ENCODE assay signal across 20 cellular contexts in the genomic region with DNA sequence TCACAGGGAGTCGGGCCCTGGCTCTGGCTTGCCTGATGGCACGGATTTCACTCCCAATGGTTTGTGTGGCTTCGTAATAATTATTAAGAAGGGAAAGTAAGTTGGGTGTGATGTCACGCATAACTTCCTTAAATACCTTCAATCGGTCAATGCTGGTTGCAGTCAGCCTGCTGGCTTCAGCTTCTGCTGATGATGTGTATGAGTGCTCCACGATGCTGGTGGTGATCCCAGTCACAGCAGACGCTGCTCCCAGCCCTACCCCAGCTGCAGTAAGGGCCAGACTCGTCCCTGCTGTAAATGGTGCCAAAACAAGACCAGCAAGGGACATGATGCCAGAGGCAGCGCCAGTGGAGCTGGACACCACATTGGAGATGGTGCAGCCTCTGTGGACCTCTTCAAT. TPM values are rescaled to one million over a fixed set of nuclear protein-coding genes. Genes with fewer than 3 reads are reported as not detected.
DNase-seq lines count a peak whose midpoint lies in the region; ATAC-seq and TF ChIP-seq lines count a peak whose summit lies in the region.
"Had no signal": no experiment of that assay in that cellular context is flagged by ENCODE, and none has a peak within 500 bp of the region (broad histone marks: within the 10 kb centered on the region; RNA-seq: fewer than 3 reads in every experiment).

No MANE protein-coding gene starts in this region.

- H2BK120ac ChIP-seq in trophoblast cell (ENCODE audit: insufficient read depth, low read length, poor library complexity), result no peak overlapping the region

- H4K8ac ChIP-seq in trophoblast cell (ENCODE audit: low read depth, low read length), result no peak overlapping the region

- no peak overlapping the region for H3K4ac ChIP-seq in trophoblast cell (ENCODE audit: low read depth, low read length)

- peak overlapping the region; percentile 66 to 81 for H3K27ac Mint-ChIP-seq in stimulated activated naive CD8-positive, alpha-beta T cell treated with anti-CD3 and anti-CD28 coated beads, Interleukin-15, amount 100 ng/mL, for 72 hours
- peak overlapping the region; percentile 60 to 86 for H3K27ac Mint-ChIP-seq in effector memory CD8-positive, alpha-beta T cell
- H3K27ac Mint-ChIP-seq in T-cell, result peak overlapping the region in 1 of 2 donors; percentile 36
- H3K27ac Mint-ChIP-seq: B cell, H9 had no signal

- no peak overlapping the region for H2BK5ac ChIP-seq in trophoblast cell (ENCODE audit: low read depth, low read length, poor library complexity)

- H3K79me1 ChIP-seq in trophoblast cell (ENCODE audit: low read length), result no peaks in the 10 kb centered on the region

- no peaks in the 10 kb centered on the region for H3K9me3 Mint-ChIP-seq in stimulated activated naive CD8-positive, alpha-beta T cell treated with anti-CD3 and anti-CD28 coated beads, Interleukin-15, amount 100 ng/mL, for 72 hours
- no peaks in the 10 kb centered on the region for H3K9me3 Mint-ChIP-seq in effector memory CD8-positive, alpha-beta T cell
- no peaks in the 10 kb centered on the region for H3K9me3 Mint-ChIP-seq in T-cell
- H3K9me3 Mint-ChIP-seq: CD8-positive, alpha-beta memory T cell; H9 had no signal

- H3K4me2 ChIP-seq in trophoblast cell (ENCODE audit: low read length), result no peak overlapping the region
- H3K4me2 ChIP-seq: BLaER1 treated with 17β-estradiol and CSF1 and Interleukin-3, amounts not matched to agents 10 nM and 100 nM had no signal

- H4K91ac ChIP-seq in trophoblast cell (ENCODE audit: low read depth, low read length), result no peak overlapping the region

- H3K23ac ChIP-seq in trophoblast cell (ENCODE audit: low read length), result no peak overlapping the region

- H3K4me3 ChIP-seq in trophoblast cell (ENCODE audit: low read depth, low read length) (peak overlapping the region; percentile 42), right atrium auricular region (no peak overlapping the region)
- H3K4me3 ChIP-seq: BLaER1 treated with 17β-estradiol and CSF1 and Interleukin-3, amounts not matched to agents 10 nM and 100 nM; GM12878 had no signal

- no peak overlapping the region for H4K12ac ChIP-seq in trophoblast cell (ENCODE audit: low read depth, low read length)

- WGBS in trophoblast cell (ENCODE audit: extremely low coverage, insufficient coverage, insufficient read length), result no CpG with 5 or more reads among the region's 9 CpGs

- H3K18ac ChIP-seq in trophoblast cell (ENCODE audit: low read length), result no peak overlapping the region

- no peaks in the 10 kb centered on the region for H3K36me3 ChIP-seq in trophoblast cell (ENCODE audit: control insufficient read depth in 1 of 2, insufficient read depth in 2 of 2, low read length in 2 of 2)
- H3K36me3 ChIP-seq in right atrium auricular region, result peaks cover 40% of the 10 kb centered on the region

- H3K4me1 ChIP-seq in trophoblast cell (ENCODE audit: control insufficient read depth in 1 of 2, insufficient read depth in 2 of 2, low read length in 2 of 2) (no peaks in the 10 kb centered on the region), right atrium auricular region (peaks cover 0 to 7% of the 10 kb centered on the region in 2 donors)

- H3K27me3 Mint-ChIP-seq in stimulated activated naive CD8-positive, alpha-beta T cell treated with anti-CD3 and anti-CD28 coated beads, Interleukin-15, amount 100 ng/mL, for 72 hours, result no peaks in the 10 kb centered on the region
- H3K27me3 Mint-ChIP-seq in effector memory CD8-positive, alpha-beta T cell, result no peaks in the 10 kb centered on the region
- no peaks in the 10 kb centered on the region for H3K27me3 Mint-ChIP-seq in T-cell
- H3K27me3 Mint-ChIP-seq: B cell had no signal

- H3K14ac ChIP-seq in trophoblast cell (ENCODE audit: low read length), result no peak overlapping the region

- H3K27me3 ChIP-seq in trophoblast cell (ENCODE audit: insufficient read depth, low read length) (no peaks in the 10 kb centered on the region), right atrium auricular region (no peaks in the 10 kb centered on the region)
- H3K27me3 ChIP-seq: BLaER1 treated with 17β-estradiol and CSF1 and Interleukin-3, amounts not matched to agents 10 nM and 100 nM had no signal

- CTCF ChIA-PET in T-cell (lab: Charles Lee), result interaction anchor here in 1 of 2 donors (0.9 to 1.2 kb wide), 3 partner anchors 35 to 39 kb away, joined by 3 to 4 read pairs (median 3); no protein-coding TSS in a partner anchor

- no peak overlapping the region for H3K9ac ChIP-seq in trophoblast cell (ENCODE audit: low read length)
- H3K9ac ChIP-seq: BLaER1 treated with 17β-estradiol and CSF1 and Interleukin-3, amounts not matched to agents 10 nM and 100 nM had no signal

- ATAC-seq in stimulated activated naive CD8-positive, alpha-beta T cell treated with anti-CD3 and anti-CD28 coated beads, Interleukin-15, amount 100 ng/mL, for 72 hours, result no peak
- ATAC-seq in stimulated activated naive CD8-positive, alpha-beta T cell treated with anti-CD3 and anti-CD28 coated beads, Interleukin-15, Interleukin-2, amounts not matched to agents 100 U/mL and 50 U/mL, for 24 hours, result no peak
- no peak for ATAC-seq in effector memory CD8-positive, alpha-beta T cell (replicated peaks)
- ATAC-seq in T-cell (replicated peaks in 1 of 4), result no peak
- ATAC-seq: GM12878, HepG2 had no signal

- no peaks in the 10 kb centered on the region for H3K79me2 ChIP-seq in trophoblast cell (ENCODE audit: control insufficient read depth, insufficient read depth, low read length, poor library complexity)

- no peak overlapping the region for H2AK5ac ChIP-seq in trophoblast cell (ENCODE audit: low read length)

- peaks cover 2% of the 10 kb centered on the region for H3K9me3 ChIP-seq in trophoblast cell (ENCODE audit: insufficient read depth, low read depth, low read length)
- no peaks in the 10 kb centered on the region for H3K9me3 ChIP-seq in right atrium auricular region
- H3K9me3 ChIP-seq: BLaER1 treated with 17β-estradiol and CSF1 and Interleukin-3, amounts not matched to agents 10 nM and 100 nM had no signal

- POLR2A ChIA-PET in T-cell (lab: Charles Lee), result interaction anchor here in 1 of 2 donors (0.6 to 1.1 kb wide), 3 partner anchors 11 to 172 kb away, joined by 3 to 4 read pairs (median 3); no protein-coding TSS in a partner anchor

- no peak overlapping the region for H3K27ac ChIP-seq in trophoblast cell (ENCODE audit: low read depth, low read length)
- no peak overlapping the region for H3K27ac ChIP-seq in right atrium auricular region
- H3K27ac ChIP-seq: BLaER1 treated with 17β-estradiol and CSF1 and Interleukin-3, amounts not matched to agents 10 nM and 100 nM had no signal

- H2BK12ac ChIP-seq in trophoblast cell (ENCODE audit: low read length), result no peak overlapping the region

- peaks cover 29% of the 10 kb centered on the region for H3K4me1 Mint-ChIP-seq in stimulated activated naive CD8-positive, alpha-beta T cell treated with anti-CD3 and anti-CD28 coated beads, Interleukin-15, amount 100 ng/mL, for 72 hours
- H3K4me1 Mint-ChIP-seq in effector memory CD8-positive, alpha-beta T cell (ENCODE audit: low read depth in 2 of 2), result peaks cover 9 to 33% of the 10 kb centered on the region in 2 donors
- peaks cover 28 to 33% (median 31%) of the 10 kb centered on the region in 3 donors for H3K4me1 Mint-ChIP-seq in T-cell
- H3K4me1 Mint-ChIP-seq: B cell had no signal

- no peak for TF ChIP-seq CTCF in right atrium auricular region (IDR thresholded peaks at IDR 0.05)

- no peak overlapping the region for H2AFZ ChIP-seq in trophoblast cell (ENCODE audit: insufficient read depth, low read length, poor library complexity)

- no peak overlapping the region for H3K4me3 Mint-ChIP-seq in stimulated activated naive CD8-positive, alpha-beta T cell treated with anti-CD3 and anti-CD28 coated beads, Interleukin-15, amount 100 ng/mL, for 72 hours
- no peak overlapping the region for H3K4me3 Mint-ChIP-seq in effector memory CD8-positive, alpha-beta T cell
- H3K4me3 Mint-ChIP-seq in T-cell, result no peak overlapping the region
- H3K4me3 Mint-ChIP-seq: B cell; CD8-positive, alpha-beta memory T cell; H9 had no signal

- peaks cover 69% of the 10 kb centered on the region for H3K36me3 Mint-ChIP-seq in effector memory CD8-positive, alpha-beta T cell (ENCODE audit: insufficient read depth)
- peaks cover 45% of the 10 kb centered on the region for H3K36me3 Mint-ChIP-seq in T-cell

- no peak for DNase-seq in stimulated activated naive CD8-positive, alpha-beta T cell treated with anti-CD3 and anti-CD28 coated beads, Interleukin-15, amount 100 ng/mL, for 72 hours
- DNase-seq in stimulated activated naive CD8-positive, alpha-beta T cell treated with anti-CD3 and anti-CD28 coated beads, Interleukin-15, Interleukin-2, amounts not matched to agents 100 U/mL and 50 U/mL, for 24 hours, result no peak
- no peak for DNase-seq in effector memory CD8-positive, alpha-beta T cell
- DNase-seq in trophoblast cell, result peak; percentile 90 to 92
- DNase-seq in right atrium auricular region (ENCODE audit: low spot score), result no peak
- DNase-seq in NCI-H146 (lab: John Stamatoyannopoulos, UW), result no peak
- DNase-seq in T-cell, result no peak
- DNase-seq: CD8-positive, alpha-beta memory T cell; COR-L47; DMS 273 treated with DMSO at 0.1 percent for 48 hours; DMS53; DND-41; EL; GOT3; H9 had no signal

RNA-seq across cellular contexts. Expression of a gene that starts 19.1 kb away (rescaled TPM):
- polyA plus RNA-seq in trophoblast cell (2013), result not detected in 2 replicates
- total RNA-seq in right atrium auricular region, result 10 to 100 TPM; 13.8 to 29.5 TPM
- total RNA-seq in T-cell, result 100 to 1,000 TPM; 152 to 191 (median 167) TPM
- total RNA-seq: G401, H9 had no signal

Comparison
In these comparisons a context has a peak if more than half of its experiments do, and no peak if none do; other contexts are left out.
1. DNase-seq: peak in trophoblast cell (2 of 2); none in stimulated activated naive CD8-positive, alpha-beta T cell treated with anti-CD3 and anti-CD28 coated beads, Interleukin-15, amount 100 ng/mL, for 72 hours (0 of 2), stimulated activated naive CD8-positive, alpha-beta T cell treated with anti-CD3 and anti-CD28 coated beads, Interleukin-15, Interleukin-2, amounts not matched to agents 100 U/mL and 50 U/mL, for 24 hours (single experiment), effector memory CD8-positive, alpha-beta T cell (0 of 3), right atrium auricular region (single experiment), NCI-H146 (single experiment) and T-cell (0 of 34).
2. RNA of a gene that starts 19.1 kb away (total RNA-seq): 152 to 191 TPM in T-cell; 13.8 to 29.5 TPM in right atrium auricular region; every median in the first group is over 4 times any median in the second.